ENCODE assay signal across 1 cellular context in the genomic region with DNA sequence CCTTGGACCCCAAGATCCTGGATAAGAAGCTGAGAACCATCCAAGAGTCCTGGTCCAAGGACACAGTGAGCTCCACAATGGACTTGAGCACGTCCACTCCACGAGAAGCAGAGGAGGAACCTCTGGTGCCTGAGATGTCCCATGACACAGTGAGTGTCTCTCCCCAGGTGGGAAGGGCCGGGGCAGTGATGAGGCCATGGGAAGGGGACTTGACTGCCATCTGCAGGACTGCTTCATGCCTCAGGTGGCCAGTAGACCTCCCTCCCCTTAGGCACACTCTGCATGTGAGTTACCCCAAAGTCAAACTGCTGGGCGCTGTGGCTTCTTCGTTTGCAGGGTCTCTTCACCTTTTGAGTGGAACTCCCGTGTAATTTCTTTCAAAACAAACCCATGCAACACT.
TF ChIP-seq lines count a peak whose summit lies in the region.

No MANE protein-coding gene starts in this region.

TF ChIP-seq in K562, 482 proteins besides CTCF, POLR2A, EP300 and RAD21:
- TF ChIP-seq, protein P1, sequence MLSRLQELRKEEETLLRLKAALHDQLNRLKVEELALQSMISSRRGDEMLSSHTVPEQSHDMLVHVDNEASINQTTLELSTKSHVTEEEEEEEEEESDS (CRISPR knock-in tag; IDR thresholded peaks at IDR 0.05), result no peak
- TF ChIP-seq SMC3 (conservative IDR thresholded peaks at IDR 0.05; ENCODE audit: insufficient read depth, low read depth, low read length), result 0 out of 2 replicates have a peak, but pooled peaks have one; percentile 4
